In genomic region chr1:27872059-27872801, GRCh38 we compare ENCODE assay signal across 8 cellular contexts. TPM values are rescaled to one million over a fixed set of nuclear protein-coding genes. Genes with fewer than 3 reads are reported as not detected.
DNase-seq lines count a peak whose midpoint lies in the region; ATAC-seq lines count a peak whose summit lies in the region.

THEMIS2 (plus strand) TSS chr1:27872544; CDS start chr1:27872572, 28 bp downstream.

- ATAC-seq in GM18511 (IDR thresholded peaks at IDR 0.05; ENCODE audit: unreplicated experiment): no peak

- H3K4me2 ChIP-seq in BLaER1: peak within 1 kb of the TSS; percentile 98

- H3K4me3 ChIP-seq in BLaER1 (peak within 1 kb of the TSS; percentile 76), SJCRH30 (peak within 1 kb of the TSS; percentile 50)

- no peaks in the 10 kb centered on the region for H3K9me3 ChIP-seq in BLaER1
- no peaks in the 10 kb centered on the region for H3K9me3 ChIP-seq in SJCRH30 (replicated peaks)

- DNase-seq in HCEC 1CT: peak; percentile 39
- DNase-seq in SJCRH30: peak; percentile 39 to 41
- DNase-seq in activated gamma-delta T cell treated with Interleukin-2 at 50 U/mL for 16 hours: peak; percentile 77
- DNase-seq in germinal center (ENCODE audit: low spot score): peak; percentile 90
- DNase-seq in nucleus accumbens (lab: John Stamatoyannopoulos, UW): peak in 44 of 56 donors; percentile 28 to 83 (median 50)
- DNase-seq in substantia nigra (lab: John Stamatoyannopoulos, UW): peak in 41 of 49 donors; percentile 22 to 85 (median 55)

- peak within 1 kb of the TSS; percentile 81 for H3K9ac ChIP-seq in BLaER1

- H3K4me1 ChIP-seq in BLaER1 (peaks cover 75% of the 10 kb centered on the region), SJCRH30 (peaks cover 20% of the 10 kb centered on the region)

- no peaks in the 10 kb centered on the region for H3K27me3 ChIP-seq in BLaER1
- H3K27me3 ChIP-seq in SJCRH30: no peaks in the 10 kb centered on the region

- H4K20me1 ChIP-seq in BLaER1: no peaks in the 10 kb centered on the region

- H3K27ac ChIP-seq in BLaER1 (peak within 1 kb of the TSS; percentile 85), SJCRH30 (no peak within 1 kb of the TSS), substantia nigra (ENCODE audit: low read depth, low read length, poor library complexity, severe bottlenecking) (peak within 1 kb of the TSS; percentile 82)

- H3K36me3 ChIP-seq in BLaER1: peaks cover 9% of the 10 kb centered on the region
- no peaks in the 10 kb centered on the region for H3K36me3 ChIP-seq in SJCRH30

RNA-seq across cellular contexts. Expression of gene THEMIS2, which starts in this region (rescaled TPM):
- 13.4 and 13.7 TPM in 2 replicates for total RNA-seq in SJCRH30 (2014; rRNA removed; shearing (Covaris generic))

Comparison
In these comparisons a context has a peak if more than half of its experiments do, and no peak if none do; other contexts are left out.
1. DNase-seq: peak in every context shown above with its lines; median percentile 90 in germinal center; 77 in activated gamma-delta T cell treated with Interleukin-2 at 50 U/mL for 16 hours; 55 in substantia nigra; 50 in nucleus accumbens; 40 in SJCRH30; 39 in HCEC 1CT.